Comparison of ENCODE assay signal across 11 cellular contexts in genomic region chr7:128827971-128828711, GRCh38. TPM values are rescaled to one million over a fixed set of nuclear protein-coding genes. Genes with fewer than 3 reads are reported as not detected.
DNase-seq lines count a peak whose midpoint lies in the region; ATAC-seq, FAIRE-seq and TF ChIP-seq lines count a peak whose summit lies in the region.
"Had no signal": no experiment of that assay in that cellular context is flagged by ENCODE, and none has a peak within 500 bp of the region (broad histone marks: within the 10 kb centered on the region; RNA-seq: fewer than 3 reads in every experiment).

No MANE protein-coding gene starts in this region.

- H3K36me3 ChIP-seq in bronchial epithelial cell (ENCODE audit: control insufficient read depth, insufficient read depth, low read length) (no peaks in the 10 kb centered on the region), thoracic aorta (no peaks in the 10 kb centered on the region)

- peaks cover 24 to 42% of the 10 kb centered on the region in 2 donors for H3K4me1 ChIP-seq in thoracic aorta (ENCODE audit: control insufficient read depth in 1 of 2, low read depth in 2 of 2)

- no peak for ATAC-seq in thoracic aorta (ENCODE audit: insufficient number of reproducible peaks, low FRiP score, low read depth)
- ATAC-seq in GM18520 (IDR thresholded peaks at IDR 0.05; ENCODE audit: unreplicated experiment) = no peak

- H3K4me3 ChIP-seq in bronchial epithelial cell (ENCODE audit: low read depth, low read length) (no peak overlapping the region), thoracic aorta (peak overlapping the region; percentile 23)

- peak overlapping the region; percentile 81 to 97 for H3K27ac ChIP-seq in thoracic aorta

- FAIRE-seq in HTR-8/SVneo (lab: Jason Lieb, UNC) = peak; percentile 23
- FAIRE-seq in bronchial epithelial cell (lab: Jason Lieb, UNC) = no peak

- DNase-seq in HTR-8/SVneo (ENCODE audit: insufficient read length, low spot score) (peak; percentile 41), bronchial epithelial cell (ENCODE audit: low read depth) (peak; percentile 13), kidney tubule cell (ENCODE audit: low spot score) (peak; percentile 30), thoracic aorta (ENCODE audit: low spot score) (no peak), middle frontal gyrus (ENCODE audit: extremely low spot score, low spot score) (no peak), NCI-H2029 (lab: John Stamatoyannopoulos, UW) (no peak), DMS153 treated with DMSO at 0.1 percent for 48 hours (lab: John Stamatoyannopoulos, UW; ENCODE audit: unreplicated experiment) (no peak)
- DNase-seq: NCI-H1417 had no signal

- H3K9me3 ChIP-seq in thoracic aorta = no peaks in the 10 kb centered on the region

- TF ChIP-seq CTCF in bronchial epithelial cell (IDR thresholded peaks at IDR 0.05; ENCODE audit: insufficient read depth, low read length, severe bottlenecking) = no peak
- no peak for TF ChIP-seq CTCF in thoracic aorta (IDR thresholded peaks at IDR 0.05)

- H3K27me3 ChIP-seq in bronchial epithelial cell (ENCODE audit: control insufficient read depth, insufficient read depth, low read length) (peaks cover 21% of the 10 kb centered on the region), thoracic aorta (replicated peaks; ENCODE audit: insufficient read depth) (no peaks in the 10 kb centered on the region)

RNA-seq across cellular contexts. Expression of gene FLNC, which starts 2.1 kb away (rescaled TPM):
- total RNA-seq in bronchial epithelial cell (0.64 and 1.8 TPM in 2 replicates), thoracic aorta (100 to 1,000 TPM; 157 to 273 TPM)

RNA-seq across cellular contexts. Expression of gene ATP6V1F, which starts 34.5 kb away (rescaled TPM):
- total RNA-seq in bronchial epithelial cell (108 and 132 TPM in 2 replicates), thoracic aorta (10 to 100 TPM; 73.6 to 96.0 TPM)

RNA-seq across cellular contexts. Expression of gene CCDC136, which starts 36.4 kb away (rescaled TPM):
- total RNA-seq in bronchial epithelial cell (0.26 and 0.64 TPM in 2 replicates), thoracic aorta (10 to 100 TPM; 29.3 to 34.7 TPM)

RNA-seq across cellular contexts. Expression of gene OPN1SW, which starts 52.5 kb away (rescaled TPM):
- not detected in 2 replicates for total RNA-seq in bronchial epithelial cell
- not detected for total RNA-seq in thoracic aorta
- total RNA-seq: dermis microvascular lymphatic vessel endothelial cell, liver had no signal

Comparison
In these comparisons a context has a peak if more than half of its experiments do, and no peak if none do; other contexts are left out.
1. DNase-seq: peak in HTR-8/SVneo (single experiment), bronchial epithelial cell (single experiment) and kidney tubule cell (single experiment); none in thoracic aorta (single experiment), middle frontal gyrus (single experiment), NCI-H2029 (single experiment) and DMS153 treated with DMSO at 0.1 percent for 48 hours (single experiment).
2. RNA of gene FLNC, which starts 2.1 kb away (total RNA-seq): 157 to 273 TPM in thoracic aorta; 0.64 to 1.8 TPM in bronchial epithelial cell; every median in the first group is over 10 times any median in the second.
3. RNA of gene CCDC136, which starts 36.4 kb away (total RNA-seq): 29.3 to 34.7 TPM in thoracic aorta; 0.26 to 0.64 TPM in bronchial epithelial cell; every median in the first group is over 10 times any median in the second.